1 cellular context compared by ENCODE assay signal in genomic region chr18:773980-774624, GRCh38.
TF ChIP-seq lines count a peak whose summit lies in the region.

No MANE protein-coding gene starts in this region.

TF ChIP-seq in K562, 482 proteins besides CTCF, POLR2A, EP300 and RAD21 (continued from another document and continues in another):
- no peak for TF ChIP-seq MBD1 (CRISPR knock-in tag; IDR thresholded peaks at IDR 0.05)
- TF ChIP-seq SOX6 (IDR thresholded peaks at IDR 0.05): peak; percentile 81
- no peak for TF ChIP-seq ZBTB17 (CRISPR knock-in tag; IDR thresholded peaks at IDR 0.05)
- no peak for TF ChIP-seq ESRRA (IDR thresholded peaks at IDR 0.05; ENCODE audit: borderline replicate concordance, low read depth)
- no peak for TF ChIP-seq TEAD2 (tag; IDR thresholded peaks at IDR 0.05)
- no peak for TF ChIP-seq PHF20 (IDR thresholded peaks at IDR 0.05; ENCODE audit: partially characterized antibody)
- no peak for TF ChIP-seq PHF21A (IDR thresholded peaks at IDR 0.05; ENCODE audit: borderline replicate concordance, low read depth)
- TF ChIP-seq HSF4 (CRISPR knock-in tag; IDR thresholded peaks at IDR 0.05; ENCODE audit: borderline replicate concordance): no peak
- TF ChIP-seq ZNF511 (CRISPR knock-in tag; IDR thresholded peaks at IDR 0.05): no peak
- TF ChIP-seq HEY1 (CRISPR knock-in tag; IDR thresholded peaks at IDR 0.05; ENCODE audit: borderline replicate concordance): no peak
- TF ChIP-seq XRCC5 (IDR thresholded peaks at IDR 0.05; ENCODE audit: low read depth, low read length): no peak
- no peak for TF ChIP-seq AFF4 (CRISPR knock-in tag; IDR thresholded peaks at IDR 0.05)
- no peak for TF ChIP-seq ZNF75A (CRISPR knock-in tag; IDR thresholded peaks at IDR 0.05)
- TF ChIP-seq FOSL1 (tag; conservative IDR thresholded peaks at IDR 0.05): no peak
- TF ChIP-seq NFYB (IDR thresholded peaks at IDR 0.05; ENCODE audit: extremely low read depth, insufficient read length): no peak
- TF ChIP-seq MTA3 (IDR thresholded peaks at IDR 0.05; ENCODE audit: borderline replicate concordance): no peak
- TF ChIP-seq CREB5 (CRISPR knock-in tag; IDR thresholded peaks at IDR 0.05): no peak
- TF ChIP-seq ZNF583 (CRISPR knock-in tag; IDR thresholded peaks at IDR 0.05): no peak
- TF ChIP-seq SNAPC5 (CRISPR knock-in tag; IDR thresholded peaks at IDR 0.05): no peak
- no peak for TF ChIP-seq KAT2B (IDR thresholded peaks at IDR 0.05; ENCODE audit: low read depth, low read length)
- TF ChIP-seq E2F5 (CRISPR knock-in tag; IDR thresholded peaks at IDR 0.05): no peak
- TF ChIP-seq HDAC2 (IDR thresholded peaks at IDR 0.05): peak; percentile 60; the same call in 1 of the 2 replicates
- no peak for TF ChIP-seq NONO (IDR thresholded peaks at IDR 0.05; ENCODE audit: low read depth in 2 of 2, low read length in 1 of 2)
- no peak for TF ChIP-seq NFXL1 (CRISPR knock-in tag; IDR thresholded peaks at IDR 0.05)
- TF ChIP-seq E2F1 (CRISPR knock-in tag; IDR thresholded peaks at IDR 0.05): no peak
- TF ChIP-seq MYNN (IDR thresholded peaks at IDR 0.05): no peak
- TF ChIP-seq MYNN (CRISPR knock-in tag; IDR thresholded peaks at IDR 0.05): no peak
- TF ChIP-seq ATF7 (IDR thresholded peaks at IDR 0.05): peak; percentile 78
- TF ChIP-seq CEBPB (tag; IDR thresholded peaks at IDR 0.05): no peak
- TF ChIP-seq EP400 (IDR thresholded peaks at IDR 0.05): no peak
- TF ChIP-seq RBM22 (IDR thresholded peaks at IDR 0.05; ENCODE audit: low read depth, low read length, poor library complexity, severe bottlenecking): no peak
- TF ChIP-seq TARDBP (IDR thresholded peaks at IDR 0.05): 0 out of 2 replicates have a peak, but pooled peaks have one; percentile 22
- no peak for TF ChIP-seq E2F3 (CRISPR knock-in tag; IDR thresholded peaks at IDR 0.05)
- peak; percentile 59; the same call in 1 of the 2 replicates for TF ChIP-seq NBN (IDR thresholded peaks at IDR 0.05; ENCODE audit: low read depth)
- no peak for TF ChIP-seq DACH1 (IDR thresholded peaks at IDR 0.05; ENCODE audit: partially characterized antibody)
- no peak for TF ChIP-seq ZBTB2 (IDR thresholded peaks at IDR 0.05)
- no peak for TF ChIP-seq TFE3 (CRISPR knock-in tag; IDR thresholded peaks at IDR 0.05)
- no peak for TF ChIP-seq DEAF1 (CRISPR knock-in tag; IDR thresholded peaks at IDR 0.05)
- TF ChIP-seq MXD1 (CRISPR knock-in tag; IDR thresholded peaks at IDR 0.05; ENCODE audit: borderline replicate concordance, poor library complexity, severe bottlenecking): no peak
- no peak for TF ChIP-seq GTF3C2 (IDR thresholded peaks at IDR 0.05; ENCODE audit: borderline replicate concordance, extremely low read depth, insufficient read length)
- no peak for TF ChIP-seq NR4A1 (CRISPR knock-in tag; IDR thresholded peaks at IDR 0.05)
- no peak for TF ChIP-seq NR4A1 (tag; IDR thresholded peaks at IDR 0.05)
- TF ChIP-seq HNRNPH1 (optimal IDR thresholded peaks at IDR 0.05; ENCODE audit: low read depth, low read length): no peak
- TF ChIP-seq MEF2D (tag; conservative IDR thresholded peaks at IDR 0.05; ENCODE audit: low read depth): no peak
- TF ChIP-seq PHTF2 (CRISPR knock-in tag; IDR thresholded peaks at IDR 0.05): no peak
- 0 out of 2 replicates have a peak, but pooled peaks have one; percentile 36 for TF ChIP-seq ADNP (tag; IDR thresholded peaks at IDR 0.05)
- no peak for TF ChIP-seq RBM34 (IDR thresholded peaks at IDR 0.05; ENCODE audit: borderline replicate concordance, insufficient read depth, low read length)
- TF ChIP-seq CREBBP (IDR thresholded peaks at IDR 0.05; ENCODE audit: low read depth, low read length): no peak
- TF ChIP-seq RBM17 (IDR thresholded peaks at IDR 0.05; ENCODE audit: borderline replicate concordance, low read depth, low read length): no peak
- no peak for TF ChIP-seq ZNF77 (CRISPR knock-in tag; IDR thresholded peaks at IDR 0.05)
- no peak for TF ChIP-seq ZNF347 (CRISPR knock-in tag; IDR thresholded peaks at IDR 0.05; ENCODE audit: low read depth)
- no peak for TF ChIP-seq SMAD3 (CRISPR knock-in tag; conservative IDR thresholded peaks at IDR 0.05)
